8 cellular contexts compared by ENCODE assay signal in the genomic region with DNA sequence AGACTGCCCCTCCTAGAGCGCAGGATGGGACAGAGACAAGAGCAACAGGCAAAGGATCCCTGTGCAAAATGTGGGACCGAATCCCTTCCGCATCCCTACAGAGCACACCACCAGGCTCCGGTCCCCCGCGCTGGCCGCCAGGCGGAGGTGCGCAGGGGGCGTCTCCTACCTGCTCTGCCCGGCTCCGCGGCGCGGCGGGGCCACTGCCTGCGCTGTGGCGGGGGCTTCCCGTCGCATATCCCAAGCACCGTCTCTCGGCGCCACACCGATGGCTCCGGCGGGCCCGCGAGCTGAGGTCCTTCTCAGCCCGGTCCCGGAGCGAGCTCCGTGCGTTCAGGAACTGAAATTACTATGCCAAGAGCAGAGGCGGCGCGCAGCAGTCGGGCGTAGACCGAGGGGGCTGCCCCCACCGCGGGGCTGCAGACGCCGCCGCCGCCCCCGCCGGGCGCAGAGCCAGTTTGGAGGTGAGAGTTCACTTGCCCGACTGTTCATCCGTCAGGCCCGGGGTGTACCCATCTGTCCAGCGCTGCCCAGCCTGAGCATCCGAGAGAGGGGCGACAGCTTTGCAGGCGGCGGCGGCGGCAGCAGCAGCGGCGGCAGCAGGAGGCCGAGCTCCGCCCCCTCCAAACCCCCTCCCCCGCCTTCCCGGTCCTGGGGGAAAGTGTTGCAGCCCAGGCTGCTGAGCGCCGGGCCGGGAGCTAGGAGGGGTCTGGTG. TPM values are rescaled to one million over a fixed set of nuclear protein-coding genes. Genes with fewer than 3 reads are reported as not detected.
DNase-seq lines count a peak whose midpoint lies in the region; ATAC-seq and TF ChIP-seq lines count a peak whose summit lies in the region.

A gene (minus strand): TSS at position 355 of the 715 bp plus-strand sequence. CDS start 57,690 bp downstream, outside the sequence.

- peak in 1 of 2 donors; percentile 24 for TF ChIP-seq POLR2A in Peyer's patch (IDR thresholded peaks at IDR 0.05)
- peak in 1 of 4 donors; percentile 77 for TF ChIP-seq POLR2A in upper lobe of left lung (IDR thresholded peaks at IDR 0.05)

- TF ChIP-seq EP300 in upper lobe of left lung (IDR thresholded peaks at IDR 0.05), result no peak

- DNase-seq in NCI-H1694 treated with DMSO at 0.1 percent for 48 hours (lab: John Stamatoyannopoulos, UW) (peak; percentile 17), NCI-H1694 (lab: John Stamatoyannopoulos, UW) (no peak), Peyer's patch (peak; percentile 56 to 77 (median 76)), glomerular endothelial cell (ENCODE audit: extremely low read depth, low read depth, low spot score) (no peak), omental fat pad (ENCODE audit: low spot score) (peak; percentile 31), upper lobe of left lung (peak; percentile 64 to 94)
- peak; percentile 80 for DNase-seq in activated naive CD4-positive, alpha-beta T cell treated with Interleukin-2 at 50 U/mL for 16 hours

- H3K9me3 ChIP-seq in Peyer's patch, result no peaks in the 10 kb centered on the region
- no peaks in the 10 kb centered on the region for H3K9me3 ChIP-seq in upper lobe of left lung

- H3K27ac ChIP-seq in Peyer's patch (peak within 1 kb of the TSS; percentile 74 to 86 (median 80)), upper lobe of left lung (peak within 1 kb of the TSS; percentile 39 to 82 (median 70))

- no peaks in the 10 kb centered on the region for H3K27me3 ChIP-seq in Peyer's patch
- peaks cover 0 to 7% (median 0%) of the 10 kb centered on the region in 4 donors for H3K27me3 ChIP-seq in upper lobe of left lung

- H3K36me3 ChIP-seq in Peyer's patch, result no peaks in the 10 kb centered on the region
- no peaks in the 10 kb centered on the region for H3K36me3 ChIP-seq in upper lobe of left lung

- H3K4me1 ChIP-seq in Peyer's patch (peaks cover 0 to 23% (median 2%) of the 10 kb centered on the region in 4 donors), upper lobe of left lung (peaks cover 4 to 31% (median 20%) of the 10 kb centered on the region in 4 donors)

- H3K4me3 ChIP-seq in Peyer's patch (peak within 1 kb of the TSS; percentile 47 to 73 (median 68)), upper lobe of left lung (peak within 1 kb of the TSS; percentile 25 to 67 (median 55))

- peak; percentile 84 for ATAC-seq in HG03159 (IDR thresholded peaks at IDR 0.05; ENCODE audit: unreplicated experiment)
- peak; percentile 62 for ATAC-seq in omental fat pad (ENCODE audit: low FRiP score)
- ATAC-seq in upper lobe of left lung (ENCODE audit: low FRiP score in 2 of 2), result peak; percentile 60 to 84

- 0 to 1% methylated on average over 15 to 48 of the region's 67 CpGs for WGBS in upper lobe of left lung, 2 donors

- TF ChIP-seq CTCF in Peyer's patch (IDR thresholded peaks at IDR 0.05) (peak in 4 of 6 experiments; percentile 4 to 29 (median 17)), omental fat pad (IDR thresholded peaks at IDR 0.05) (no peak), upper lobe of left lung (IDR thresholded peaks at IDR 0.05) (peak in 2 of 6 experiments; percentile 30 to 35)

RNA-seq across cellular contexts. Expression of the gene that starts here (rescaled TPM):
- 10 to 100 TPM; 13.1 to 26.8 (median 17.8) TPM for total RNA-seq in Peyer's patch
- total RNA-seq in glomerular endothelial cell, result 5.5 and 22.9 TPM in 2 replicates
- total RNA-seq in omental fat pad, result 10 to 100 TPM in 3 of 4 donors, 1 to 10 TPM in 1; 3.3 to 19.3 (median 14.7) TPM
- 10 to 100 TPM; 13.6 to 28.0 (median 20.6) TPM for total RNA-seq in upper lobe of left lung

Comparison
In these comparisons a context has a peak if more than half of its experiments do, and no peak if none do; other contexts are left out.
1. DNase-seq: peak in NCI-H1694 treated with DMSO at 0.1 percent for 48 hours (single experiment), Peyer's patch (3 of 3), activated naive CD4-positive, alpha-beta T cell treated with Interleukin-2 at 50 U/mL for 16 hours (single experiment), omental fat pad (single experiment) and upper lobe of left lung (2 of 2); none in NCI-H1694 (single experiment) and glomerular endothelial cell (single experiment).
2. CTCF ChIP-seq: peak in Peyer's patch (4 of 6); none in omental fat pad (0 of 3).
3. Peak in every context shown above with its lines, with median percentiles within 50 percentile points of each other: ATAC-seq.